ENCODE assay signal across 8 cellular contexts in genomic region chr2:237322564-237322963, GRCh38.
A peak's percentile ranks its signal among the peaks of the same experiment; 100 is the strongest.
DNase-seq lines count a peak whose midpoint lies in the region; ATAC-seq, FAIRE-seq and TF ChIP-seq lines count a peak whose summit lies in the region.

No MANE protein-coding gene starts in this region.

- peaks cover 63% of the 10 kb centered on the region for H3K4me1 ChIP-seq in ACC112 (ENCODE audit: control insufficient read depth, insufficient read depth, low read length, unreplicated experiment)
- no peaks in the 10 kb centered on the region for H3K4me1 ChIP-seq in K562 (replicated peaks in 1 of 2; ENCODE audit: control insufficient read depth in 2 of 2, insufficient read depth in 2 of 2, low read length in 2 of 2)
- peaks cover 7% of the 10 kb centered on the region for H3K4me1 ChIP-seq in mesenchymal stem cell (ENCODE audit: control insufficient read depth, insufficient read depth, low read depth, low read length)

- H2BK120ac ChIP-seq in mesenchymal stem cell (ENCODE audit: low read depth, low read length): peak overlapping the region; percentile 65

- peak overlapping the region in 1 of 2 experiments; percentile 19 for H3K14ac ChIP-seq in mesenchymal stem cell (ENCODE audit: low read length in 2 of 2)

- H4K8ac ChIP-seq in mesenchymal stem cell (ENCODE audit: low read length): peak overlapping the region; percentile 47

- peak overlapping the region; percentile 91 for H4K91ac ChIP-seq in mesenchymal stem cell (ENCODE audit: low read length)

- H3K4me3 ChIP-seq in ACC112 (ENCODE audit: low read depth, low read length) (no peak overlapping the region), K562 (no peak overlapping the region), mesenchymal stem cell (ENCODE audit: insufficient read depth in 1 of 2, low read depth in 1 of 2, low read length in 2 of 2) (no peak overlapping the region)

- TF ChIP-seq RAD21 in K562 (CRISPR knock-in tag; conservative IDR thresholded peaks at IDR 0.05 in 1 of 2, IDR thresholded peaks at IDR 0.05 in 1 of 2): no peak; a peak in 1 of 4 replicates

- CTCF ChIA-PET in K562 (lab: Yijun Ruan, JAX; ENCODE audit: low intra/inter-chr PET ratio): no interaction called here

- in situ Hi-C loops in K562 (cut with MboI): no loop called here

- no peaks in the 10 kb centered on the region for H3K79me2 ChIP-seq in ACC112 (ENCODE audit: control insufficient read depth, insufficient read depth, low read length, unreplicated experiment)
- no peaks in the 10 kb centered on the region for H3K79me2 ChIP-seq in K562 (ENCODE audit: control insufficient read depth, insufficient read depth, low read length)

- WGBS in K562 (ENCODE audit: insufficient coverage, low coverage, missing lambda C conversion rate): 0% methylated on average over 4 of the region's 4 CpGs
- WGBS in mesenchymal stem cell: 78% methylated on average over 4 of the region's 4 CpGs

- no peak overlapping the region for H3K9ac ChIP-seq in K562 (ENCODE audit: insufficient read depth in 1 of 2, low read depth in 2 of 2, low read length in 2 of 2)
- H3K9ac ChIP-seq in mesenchymal stem cell (ENCODE audit: low read length): peak overlapping the region; percentile 68

- peak overlapping the region; percentile 77 for H3K27ac ChIP-seq in ACC112 (ENCODE audit: low read depth, low read length)
- no peak overlapping the region for H3K27ac ChIP-seq in K562 (ENCODE audit: extremely low read depth, low read depth, low read length)
- H3K27ac ChIP-seq in mesenchymal stem cell (ENCODE audit: low read length, poor library complexity, severe bottlenecking): no peak overlapping the region

- no TSS peak for BruUV-seq in K562 (replicated peaks; lab: Mats Ljungman, UMichigan)

- no peak overlapping the region for H2AK5ac ChIP-seq in mesenchymal stem cell (ENCODE audit: low read length, severe bottlenecking)

- H3K4ac ChIP-seq in mesenchymal stem cell (ENCODE audit: low read depth in 1 of 2, low read length in 2 of 2): peak overlapping the region; percentile 49 to 93

- peak; percentile 59 for ATAC-seq in K562

- H3K36me3 ChIP-seq in ACC112 (ENCODE audit: insufficient read depth, low read length): peaks cover 35% of the 10 kb centered on the region
- H3K36me3 ChIP-seq in K562 (ENCODE audit: control insufficient read depth, insufficient read depth, low read length): no peaks in the 10 kb centered on the region
- H3K36me3 ChIP-seq in mesenchymal stem cell (ENCODE audit: control insufficient read depth in 1 of 2, insufficient read depth in 2 of 2, low read depth in 1 of 2, low read length in 2 of 2): peaks cover 0 to 63% of the 10 kb centered on the region in 2 experiments

- no peak overlapping the region for H2BK5ac ChIP-seq in mesenchymal stem cell (ENCODE audit: low read depth, low read length, poor library complexity, severe bottlenecking)

- no peak for FAIRE-seq in K562 (lab: Jason Lieb, UNC)

- H3K9me3 ChIP-seq in K562 (replicated peaks; ENCODE audit: control insufficient read depth, insufficient read depth, low read depth, low read length): no peaks in the 10 kb centered on the region
- H3K9me3 ChIP-seq in mesenchymal stem cell (ENCODE audit: control insufficient read depth, low read length): no peaks in the 10 kb centered on the region

- H4K20me1 ChIP-seq in K562 (replicated peaks; ENCODE audit: control insufficient read depth, insufficient read depth, low read length): no peaks in the 10 kb centered on the region

- DNase-seq in GM20000 (ENCODE audit: low spot score) (no peak), K562 (ENCODE audit: extremely low read depth in 1 of 4, low spot score in 3 of 4) (peak in 2 of 4 experiments; percentile 1 to 11), mesenchymal stem cell (no peak), globus pallidus (ENCODE audit: low spot score) (no peak), D341Med (ENCODE audit: low spot score) (no peak), superior temporal gyrus (ENCODE audit: extremely low spot score) (no peak), posterior cingulate gyrus (no peak)

- TF ChIP-seq CTCF in GM20000 (IDR thresholded peaks at IDR 0.05; ENCODE audit: extremely low read depth, missing control alignments) (peak; percentile 19), K562 (IDR thresholded peaks at IDR 0.05 in 2 of 3, conservative IDR thresholded peaks at IDR 0.05 in 1 of 3; ENCODE audit: insufficient read depth in 2 of 3, low read depth in 1 of 3, low read length in 3 of 3) (peak; percentile 13 to 25 (median 21); a peak in 3 of 6 replicates)

- H2AFZ ChIP-seq in ACC112 (ENCODE audit: low read length, unreplicated experiment) (no peak overlapping the region), K562 (ENCODE audit: low read depth, low read length) (no peak overlapping the region), mesenchymal stem cell (ENCODE audit: low read depth, low read length) (no peak overlapping the region)

- peak overlapping the region; percentile 81 to 85 for H3K18ac ChIP-seq in mesenchymal stem cell (ENCODE audit: low read depth in 1 of 2, low read length in 2 of 2)

- intact Hi-C loops in K562 (cut with micrococcal nuclease): no loop called here
- intact Hi-C loops in posterior cingulate gyrus (cut with DNase I): no loop called here

- no peak overlapping the region for H3K4me2 ChIP-seq in K562 (ENCODE audit: insufficient read depth, low read length)
- no peak overlapping the region for H3K4me2 ChIP-seq in mesenchymal stem cell (ENCODE audit: low read length, poor library complexity, severe bottlenecking)

- H3K9me1 ChIP-seq in K562 (ENCODE audit: control insufficient read depth, insufficient read depth, low read length): no peaks in the 10 kb centered on the region

- no peak for TF ChIP-seq EP300 in K562 (IDR thresholded peaks at IDR 0.05; ENCODE audit: low read length)

- no peaks in the 10 kb centered on the region for H3K79me1 ChIP-seq in mesenchymal stem cell (replicated peaks; ENCODE audit: low read length, poor library complexity, severe bottlenecking)

- TF ChIP-seq POLR2A in K562 (conservative IDR thresholded peaks at IDR 0.05): no peak

- H2BK15ac ChIP-seq in mesenchymal stem cell (ENCODE audit: low read depth, poor library complexity, severe bottlenecking): peak overlapping the region; percentile 50

- no peak overlapping the region for H3K23ac ChIP-seq in mesenchymal stem cell (ENCODE audit: low read length in 2 of 2)

- POLR2A ChIA-PET in K562 (lab: Yijun Ruan, JAX): no interaction called here

- no peaks in the 10 kb centered on the region for H3K27me3 ChIP-seq in ACC112 (ENCODE audit: insufficient read depth, low read length)
- H3K27me3 ChIP-seq in K562 (ENCODE audit: control insufficient read depth in 2 of 2, insufficient read depth in 2 of 2, low read length in 2 of 2): peaks cover 0 to 12% of the 10 kb centered on the region in 2 experiments; a peak in 2 of 5 replicates
- H3K27me3 ChIP-seq in mesenchymal stem cell (ENCODE audit: control insufficient read depth in 1 of 2, insufficient read depth in 1 of 2, low read length in 2 of 2): no peaks in the 10 kb centered on the region

- peak overlapping the region; percentile 83 to 100 for H2BK12ac ChIP-seq in mesenchymal stem cell (ENCODE audit: low read length in 2 of 2)

TF ChIP-seq in K562, 482 proteins besides CTCF, POLR2A, EP300 and RAD21 (continues in another document):
- TF ChIP-seq BHLHE40 (IDR thresholded peaks at IDR 0.05; ENCODE audit: low read length): no peak
- no peak for TF ChIP-seq CREB3L1 (IDR thresholded peaks at IDR 0.05; ENCODE audit: borderline replicate concordance, low read depth)
- no peak for TF ChIP-seq PHTF2 (CRISPR knock-in tag; IDR thresholded peaks at IDR 0.05)
- no peak for TF ChIP-seq ZC3H8 (IDR thresholded peaks at IDR 0.05)
- no peak for TF ChIP-seq ZNF124 (CRISPR knock-in tag; IDR thresholded peaks at IDR 0.05)
- TF ChIP-seq ZNF23 (CRISPR knock-in tag; IDR thresholded peaks at IDR 0.05): no peak
- TF ChIP-seq ATF6 (CRISPR knock-in tag; IDR thresholded peaks at IDR 0.05): no peak
- TF ChIP-seq ETV6 (IDR thresholded peaks at IDR 0.05; ENCODE audit: borderline replicate concordance in 1 of 2, low read depth in 2 of 2, low read length in 1 of 2): no peak
- no peak for TF ChIP-seq ETV6 (CRISPR knock-in tag; IDR thresholded peaks at IDR 0.05; ENCODE audit: borderline replicate concordance)
- TF ChIP-seq L3MBTL2 (IDR thresholded peaks at IDR 0.05): no peak
